34 cellular contexts compared by ENCODE assay signal in genomic region chr11:73549367-73549766, GRCh38.
"Had no signal": no experiment of that assay in that cellular context is flagged by ENCODE, and none has a peak within 500 bp of the region (broad histone marks: within the 10 kb centered on the region; RNA-seq: fewer than 3 reads in every experiment).

No MANE protein-coding gene starts in this region.

- H3K4me1 ChIP-seq: foreskin keratinocyte had no signal

- FAIRE-seq: astrocyte, bronchial epithelial cell had no signal

- H3K27ac Mint-ChIP-seq: activated B cell treated with CpG ODN at 0.5 μM for 24 hours; activated CD8-positive, alpha-beta T cell treated with anti-CD3 and anti-CD28 coated beads for 36 hours; activated naive CD8-positive, alpha-beta T cell; T-helper 17 cell; T-helper 2 cell treated with Interferon-gamma antibody and Interleukin-4, amounts not matched to agents 5 μg/mL and 100 μg/mL, for 36 hours had no signal

- H3K27me3 ChIP-seq: brain microvascular endothelial cell, esophagus muscularis mucosa, foreskin keratinocyte, gastrocnemius medialis had no signal

- H3K9me3 Mint-ChIP-seq: activated B cell treated with CpG ODN at 0.5 μM for 24 hours; activated CD8-positive, alpha-beta T cell treated with anti-CD3 and anti-CD28 coated beads for 36 hours; activated T-cell treated with anti-CD3 and anti-CD28 coated beads, Interleukin-2, amount 50 U/mL, for 4 hours; activated T-helper 17 cell treated with anti-CD3 and anti-CD28 coated beads, Interleukin-2, amount 50 U/mL, for 72 hours; effector memory CD8-positive, alpha-beta T cell; T-helper 2 cell treated with Interferon-gamma antibody and Interleukin-4, amounts not matched to agents 5 μg/mL and 100 μg/mL, for 36 hours had no signal

- H3K36me3 ChIP-seq: brain microvascular endothelial cell, esophagus muscularis mucosa, gastrocnemius medialis, WERI-Rb-1 had no signal

- H3K9me3 ChIP-seq: esophagus muscularis mucosa, gastrocnemius medialis had no signal

- H3K4me3 ChIP-seq: esophagus muscularis mucosa, gastrocnemius medialis had no signal

- H3K27me3 Mint-ChIP-seq: activated B cell treated with CpG ODN at 0.5 μM for 24 hours; activated CD8-positive, alpha-beta T cell treated with anti-CD3 and anti-CD28 coated beads for 36 hours; activated naive CD8-positive, alpha-beta T cell; activated T-helper 17 cell treated with anti-CD3 and anti-CD28 coated beads, Interleukin-2, amount 50 U/mL, for 72 hours; effector memory CD8-positive, alpha-beta T cell; T-helper 17 cell had no signal

- ATAC-seq: activated CD4-positive, CD25-positive, alpha-beta regulatory T cell treated with anti-CD3 and anti-CD28 coated beads, Interleukin-2, amount 50 U/mL, for 24 hours; activated CD8-positive, alpha-beta T cell treated with anti-CD3 and anti-CD28 coated beads for 36 hours; activated T-cell treated with anti-CD3 and anti-CD28 coated beads, Interleukin-2, amount 50 U/mL, for 4 hours; activated T-helper 17 cell treated with anti-CD3 and anti-CD28 coated beads, Interleukin-2, amount 50 U/mL, for 72 hours; effector memory CD8-positive, alpha-beta T cell; foreskin keratinocyte; gastrocnemius medialis; T-helper 17 cell had no signal

- H3K27ac ChIP-seq: brain microvascular endothelial cell, esophagus muscularis mucosa, foreskin keratinocyte, gastrocnemius medialis, WERI-Rb-1 had no signal

- DNase-seq: activated B cell treated with CpG ODN at 0.5 μM for 24 hours; activated CD4-positive, alpha-beta T cell treated with anti-CD3 and anti-CD28 coated beads for 48 hours; activated CD4-positive, alpha-beta T cell treated with anti-CD3 and anti-CD28 coated beads, Interleukin-2, amount 50 U/mL, for 1 hour; activated CD4-positive, alpha-beta T cell treated with anti-CD3 and anti-CD28 coated beads, Interleukin-2, amount 50 U/mL, for 48 hours; activated CD8-positive, alpha-beta memory T cell treated with anti-CD3 and anti-CD28 coated beads for 24 hours; activated CD8-positive, alpha-beta T cell treated with anti-CD3 and anti-CD28 coated beads for 36 hours; activated effector memory CD4-positive, alpha-beta T cell treated with Interleukin-2 at 50 U/mL for 16 hours; activated gamma-delta T cell treated with Interleukin-2 at 50 U/mL for 16 hours; activated naive CD4-positive, alpha-beta T cell treated with anti-CD3 and anti-CD28 coated beads, Interleukin-2, amount 50 U/mL, for 16 hours; activated naive CD4-positive, alpha-beta T cell treated with Interleukin-2 at 50 U/mL for 16 hours; activated T-cell treated with anti-CD3 and anti-CD28 coated beads, Interleukin-2, amount 50 U/mL, for 4 hours; amniotic stem cell; anterior cingulate cortex; brain microvascular endothelial cell; caudate nucleus; cortex of kidney; dermis blood vessel endothelial cell; effector CD4-positive, alpha-beta T cell; effector memory CD8-positive, alpha-beta T cell; erythroblast; foreskin keratinocyte; gastrocnemius medialis; glutamatergic neuron; T-helper 1 cell; T-helper 17 cell; T1000; WERI-Rb-1 had no signal

- H3K4me3 Mint-ChIP-seq: activated B cell treated with CpG ODN at 0.5 μM for 24 hours; activated CD8-positive, alpha-beta T cell treated with anti-CD3 and anti-CD28 coated beads for 36 hours; activated naive CD8-positive, alpha-beta T cell; activated T-cell treated with anti-CD3 and anti-CD28 coated beads, Interleukin-2, amount 50 U/mL, for 4 hours; activated T-helper 17 cell treated with anti-CD3 and anti-CD28 coated beads, Interleukin-2, amount 50 U/mL, for 72 hours; effector memory CD8-positive, alpha-beta T cell; T-helper 17 cell; T-helper 2 cell treated with Interferon-gamma antibody and Interleukin-4, amounts not matched to agents 5 μg/mL and 100 μg/mL, for 36 hours had no signal
